In the genomic region with DNA sequence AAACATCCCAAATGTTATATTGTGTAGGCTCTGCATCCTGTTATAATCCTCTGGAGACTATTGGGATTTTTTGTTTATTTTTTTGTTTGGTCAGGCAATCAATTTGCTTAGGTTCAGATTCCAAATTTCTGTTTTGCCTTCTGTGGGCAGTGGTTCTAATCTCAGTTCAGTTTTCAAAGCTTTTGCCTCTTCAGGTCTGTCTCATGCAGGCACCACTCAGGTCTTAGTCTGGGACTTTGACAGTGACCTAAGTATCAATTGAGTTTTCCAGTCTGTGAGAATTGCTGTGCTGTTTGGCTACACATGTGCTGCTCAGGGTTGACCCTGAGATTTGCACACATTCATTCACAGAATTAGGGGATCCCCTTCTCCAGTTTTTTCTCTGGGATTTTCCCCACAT, we compare ENCODE assay signal across 16 cellular contexts.
"Had no signal": no experiment of that assay in that cellular context is flagged by ENCODE, and none has a peak within 500 bp of the region (broad histone marks: within the 10 kb centered on the region; RNA-seq: fewer than 3 reads in every experiment).

No MANE protein-coding gene starts in this region.

- H3K27ac ChIP-seq: heart left ventricle, ovary, tibial artery, vagina, VCaP had no signal

- H3K36me3 ChIP-seq: heart left ventricle, ovary, tibial artery had no signal

- H3K4me1 ChIP-seq: vagina had no signal

- H3K27me3 ChIP-seq: heart left ventricle, ovary, tibial artery, vagina had no signal

- H3K4me3 Mint-ChIP-seq: activated CD8-positive, alpha-beta T cell treated with anti-CD3 and anti-CD28 coated beads, Interleukin-2, amount 10 ng/mL, durations not matched to agents 7 days and 5 days; activated T-helper 1 cell treated with anti-CD3 and anti-CD28 coated beads, Interleukin-12 subunit alpha, Interleukin-12 subunit beta, Interleukin-2, Interleukin-4 antibody, amounts not matched to agents 30 ng/mL and 10 ng/mL and 1 ng/mL, durations not matched to agents 14 hours and 24 hours and 36 hours; nephron progenitor cell had no signal

- ATAC-seq: activated CD8-positive, alpha-beta T cell treated with anti-CD3 and anti-CD28 coated beads, Interleukin-2, amount 10 ng/mL, durations not matched to agents 7 days and 5 days; heart left ventricle; left ventricle myocardium superior had no signal

- DNase-seq: activated CD4-positive, alpha-beta T cell treated with anti-CD3 and anti-CD28 coated beads for 48 hours; activated CD8-positive, alpha-beta memory T cell treated with anti-CD3 and anti-CD28 coated beads, Interleukin-2, amount 50 U/mL, for 48 hours; activated CD8-positive, alpha-beta T cell treated with anti-CD3 and anti-CD28 coated beads, Interleukin-2, amount 10 ng/mL, durations not matched to agents 7 days and 5 days; activated naive CD4-positive, alpha-beta T cell treated with Interleukin-2 at 50 U/mL for 16 hours; effector CD8-positive, alpha-beta T cell; heart left ventricle; left ventricle myocardium superior; mesendoderm; nephron progenitor cell; ovary; stimulated activated CD4-positive, alpha-beta T cell treated with anti-CD3 and anti-CD28 coated beads, Interleukin-15, amount 100 ng/mL, for 24 hours; stimulated activated CD4-positive, alpha-beta T cell treated with anti-CD3 and anti-CD28 coated beads, Interleukin-4, amount 100 ng/mL, for 24 hours; tibial artery had no signal

- H3K4me1 Mint-ChIP-seq: nephron progenitor cell had no signal

- H3K9me3 ChIP-seq: ovary had no signal

- H3K27ac Mint-ChIP-seq: activated CD8-positive, alpha-beta T cell treated with anti-CD3 and anti-CD28 coated beads, Interleukin-2, amount 10 ng/mL, durations not matched to agents 7 days and 5 days; activated T-helper 1 cell treated with anti-CD3 and anti-CD28 coated beads, Interleukin-12 subunit alpha, Interleukin-12 subunit beta, Interleukin-2, Interleukin-4 antibody, amounts not matched to agents 30 ng/mL and 10 ng/mL and 1 ng/mL, durations not matched to agents 14 hours and 24 hours and 36 hours; nephron progenitor cell had no signal

- H3K4me3 ChIP-seq: heart left ventricle, ovary, tibial artery, vagina had no signal
